26 cellular contexts compared by ENCODE assay signal in genomic region chr7:83153419-83153818, GRCh38.
"Had no signal": no experiment of that assay in that cellular context is flagged by ENCODE, and none has a peak within 500 bp of the region (broad histone marks: within the 10 kb centered on the region; RNA-seq: fewer than 3 reads in every experiment).

No MANE protein-coding gene starts in this region.

- H3K4me1 Mint-ChIP-seq: activated naive CD4-positive, alpha-beta T cell treated with anti-CD3 and anti-CD28 coated beads, Interleukin-2, amount 10 ng/mL, durations not matched to agents 7 days and 5 days; activated naive CD8-positive, alpha-beta T cell treated with anti-CD3 and anti-CD28 coated beads, Interleukin-2, amount 50 U/mL, for 24 hours; nephron had no signal

- H3K27me3 ChIP-seq: breast epithelium, esophagus muscularis mucosa, gastroesophageal sphincter, heart right ventricle, right atrium auricular region, transverse colon, uterus had no signal

- H3K4me3 ChIP-seq: breast epithelium, esophagus muscularis mucosa, gastroesophageal sphincter, heart right ventricle, left ventricle myocardium inferior, right atrium auricular region, transverse colon, uterus had no signal

- H3K27me3 Mint-ChIP-seq: activated naive CD4-positive, alpha-beta T cell treated with anti-CD3 and anti-CD28 coated beads, Interleukin-2, amount 10 ng/mL, durations not matched to agents 7 days and 5 days; activated naive CD8-positive, alpha-beta T cell treated with anti-CD3 and anti-CD28 coated beads, Interleukin-2, amount 50 U/mL, for 24 hours had no signal

- H3K36me3 ChIP-seq: gastroesophageal sphincter, heart right ventricle, left ventricle myocardium inferior, right atrium auricular region, transverse colon, uterus had no signal

- H3K9me3 ChIP-seq: breast epithelium, esophagus muscularis mucosa, gastroesophageal sphincter, heart right ventricle, left ventricle myocardium inferior, right atrium auricular region, transverse colon, uterus had no signal

- H3K27ac ChIP-seq: breast epithelium, esophagus muscularis mucosa, gastroesophageal sphincter, heart right ventricle, left ventricle myocardium inferior, right atrium auricular region, transverse colon, uterus had no signal

- H3K4me3 Mint-ChIP-seq: activated naive CD4-positive, alpha-beta T cell treated with anti-CD3 and anti-CD28 coated beads, Interleukin-2, amount 10 ng/mL, durations not matched to agents 7 days and 5 days; activated naive CD8-positive, alpha-beta T cell treated with anti-CD3 and anti-CD28 coated beads, Interleukin-2, amount 50 U/mL, for 24 hours; nephron had no signal

- H3K36me3 Mint-ChIP-seq: activated naive CD4-positive, alpha-beta T cell treated with anti-CD3 and anti-CD28 coated beads, Interleukin-2, amount 10 ng/mL, durations not matched to agents 7 days and 5 days had no signal

- H3K4me1 ChIP-seq: breast epithelium, esophagus muscularis mucosa, gastroesophageal sphincter, heart right ventricle, left ventricle myocardium inferior, right atrium auricular region, uterus had no signal

- H3K9me3 Mint-ChIP-seq: activated naive CD4-positive, alpha-beta T cell treated with anti-CD3 and anti-CD28 coated beads, Interleukin-2, amount 10 ng/mL, durations not matched to agents 7 days and 5 days; activated naive CD8-positive, alpha-beta T cell treated with anti-CD3 and anti-CD28 coated beads, Interleukin-2, amount 50 U/mL, for 24 hours; nephron had no signal

- DNase-seq: activated CD4-positive, alpha-beta T cell treated with anti-CD3 and anti-CD28 coated beads for 1 hour; activated CD8-positive, alpha-beta memory T cell treated with anti-CD3 and anti-CD28 coated beads for 24 hours; activated CD8-positive, alpha-beta memory T cell treated with anti-CD3 and anti-CD28 coated beads, Interleukin-2, amount 50 U/mL, for 48 hours; activated effector memory CD4-positive, alpha-beta T cell treated with Interleukin-2 at 50 U/mL for 16 hours; activated naive CD4-positive, alpha-beta T cell treated with anti-CD3 and anti-CD28 coated beads, Interleukin-2, amount 10 ng/mL, durations not matched to agents 7 days and 5 days; activated naive CD8-positive, alpha-beta T cell treated with anti-CD3 and anti-CD28 coated beads, Interleukin-2, amount 50 U/mL, for 24 hours; activated T-cell treated with anti-CD3 and anti-CD28 coated beads, Interleukin-2, amount 50 U/mL, for 48 hours; anterior cingulate cortex; cortex of kidney; heart right ventricle; kidney glomerular epithelial cell; left ventricle myocardium inferior; mammary epithelial cell; midbrain; occipital lobe; stimulated activated CD4-positive, alpha-beta T cell treated with anti-CD3 and anti-CD28 coated beads, Interleukin-12 subunit alpha, Interleukin-12 subunit beta, amount 100 ng/mL, for 4 hours; stimulated activated CD4-positive, alpha-beta T cell treated with anti-CD3 and anti-CD28 coated beads, Interleukin-2, amount 100 ng/mL, for 24 hours; stimulated activated naive CD8-positive, alpha-beta T cell treated with anti-CD3 and anti-CD28 coated beads, Interleukin-15, Interleukin-2, amounts not matched to agents 100 U/mL and 50 U/mL, for 24 hours; substantia nigra; transverse colon; uterus had no signal

- H3K27ac Mint-ChIP-seq: activated naive CD4-positive, alpha-beta T cell treated with anti-CD3 and anti-CD28 coated beads, Interleukin-2, amount 10 ng/mL, durations not matched to agents 7 days and 5 days; activated naive CD8-positive, alpha-beta T cell treated with anti-CD3 and anti-CD28 coated beads, Interleukin-2, amount 50 U/mL, for 24 hours; nephron had no signal
